In the genomic region with DNA sequence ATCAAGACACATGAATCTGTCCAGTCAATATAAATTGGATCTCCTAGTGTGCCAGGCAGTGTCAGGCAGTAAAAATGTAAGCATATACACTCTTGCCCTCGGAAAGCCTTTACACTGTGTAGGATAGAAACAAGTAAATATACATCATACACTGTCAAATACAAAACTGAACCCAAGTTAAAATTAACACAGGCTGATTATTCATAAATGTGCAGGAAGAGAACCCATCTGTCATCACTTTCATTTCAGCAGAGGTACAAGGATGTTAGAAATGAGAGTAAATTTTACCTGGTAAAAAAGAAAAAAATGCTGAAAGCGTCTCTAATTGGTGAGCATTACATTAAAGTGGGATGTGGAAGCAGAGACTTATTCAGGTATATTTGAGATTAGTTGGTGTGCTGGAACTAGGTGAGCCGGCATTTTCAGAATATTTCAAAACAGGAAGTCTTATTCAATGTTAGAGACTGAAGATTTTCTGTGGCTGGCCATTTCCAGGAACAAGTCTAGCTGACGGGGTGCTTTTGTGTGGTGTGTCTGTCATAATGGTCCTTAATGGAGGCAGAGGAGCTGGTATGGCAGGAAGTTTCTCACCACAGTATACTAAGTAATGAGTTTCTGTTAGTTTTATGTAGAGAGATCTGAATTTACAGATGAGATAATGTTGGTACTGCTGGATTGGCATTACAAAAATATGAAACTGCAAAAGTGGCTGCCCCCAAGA, we compare ENCODE assay signal across 8 cellular contexts.
DNase-seq lines count a peak whose midpoint lies in the region; ATAC-seq lines count a peak whose summit lies in the region.

No MANE protein-coding gene starts in this region.

- DNase-seq in NOMO-1 (lab: John Stamatoyannopoulos, UW; ENCODE audit: unreplicated experiment in 2 of 2) (peak; percentile 85 to 87), left cardiac atrium (peak; percentile 18), foreskin melanocyte (no peak), NCI-H524 (lab: John Stamatoyannopoulos, UW) (no peak)
- DNase-seq in activated T-cell treated with anti-CD3 and anti-CD28 coated beads, Interleukin-2, amount 50 U/mL, for 24 hours, result peak; percentile 59
- peak; percentile 46 for DNase-seq in stimulated activated CD4-positive, alpha-beta T cell treated with anti-CD3 and anti-CD28 coated beads, Interleukin-4, amount 100 ng/mL, for 1 hour

- peaks cover 68% of the 10 kb centered on the region for H3K4me1 Mint-ChIP-seq in activated T-cell treated with anti-CD3 and anti-CD28 coated beads, Interleukin-2, amount 50 U/mL, for 24 hours (ENCODE audit: low read depth)

- ATAC-seq in GM18498 (IDR thresholded peaks at IDR 0.05; ENCODE audit: unreplicated experiment) (peak; percentile 99), HG02759 (IDR thresholded peaks at IDR 0.05; ENCODE audit: unreplicated experiment) (peak; percentile 99), left cardiac atrium (peak; percentile 88 to 91)

- peak overlapping the region; percentile 95 for H3K27ac Mint-ChIP-seq in activated T-cell treated with anti-CD3 and anti-CD28 coated beads, Interleukin-2, amount 50 U/mL, for 24 hours

- peaks cover 6% of the 10 kb centered on the region for H3K36me3 Mint-ChIP-seq in activated T-cell treated with anti-CD3 and anti-CD28 coated beads, Interleukin-2, amount 50 U/mL, for 24 hours (ENCODE audit: low read depth)

- peaks cover 6% of the 10 kb centered on the region for H3K9me3 Mint-ChIP-seq in activated T-cell treated with anti-CD3 and anti-CD28 coated beads, Interleukin-2, amount 50 U/mL, for 24 hours

- H3K4me3 Mint-ChIP-seq in activated T-cell treated with anti-CD3 and anti-CD28 coated beads, Interleukin-2, amount 50 U/mL, for 24 hours, result peak overlapping the region; percentile 72

- intact Hi-C loops in left cardiac atrium (cut with DNase I), result no loop called here

- no peaks in the 10 kb centered on the region for H3K27me3 Mint-ChIP-seq in activated T-cell treated with anti-CD3 and anti-CD28 coated beads, Interleukin-2, amount 50 U/mL, for 24 hours

Comparison
In these comparisons a context has a peak if more than half of its experiments do, and no peak if none do; other contexts are left out.
1. DNase-seq: peak in NOMO-1 (2 of 2), activated T-cell treated with anti-CD3 and anti-CD28 coated beads, Interleukin-2, amount 50 U/mL, for 24 hours (single experiment), left cardiac atrium (single experiment) and stimulated activated CD4-positive, alpha-beta T cell treated with anti-CD3 and anti-CD28 coated beads, Interleukin-4, amount 100 ng/mL, for 1 hour (single experiment); none in foreskin melanocyte (single experiment) and NCI-H524 (0 of 2).
2. Peak in every context shown above with its lines, with median percentiles within 50 percentile points of each other: ATAC-seq.